Comparison of ENCODE assay signal across 1 cellular context in genomic region chr3:177039875-177040274, GRCh38.
TF ChIP-seq lines count a peak whose summit lies in the region.

No MANE protein-coding gene starts in this region.

TF ChIP-seq in K562, 482 proteins besides CTCF, POLR2A, EP300 and RAD21:
- TF ChIP-seq, protein P1, sequence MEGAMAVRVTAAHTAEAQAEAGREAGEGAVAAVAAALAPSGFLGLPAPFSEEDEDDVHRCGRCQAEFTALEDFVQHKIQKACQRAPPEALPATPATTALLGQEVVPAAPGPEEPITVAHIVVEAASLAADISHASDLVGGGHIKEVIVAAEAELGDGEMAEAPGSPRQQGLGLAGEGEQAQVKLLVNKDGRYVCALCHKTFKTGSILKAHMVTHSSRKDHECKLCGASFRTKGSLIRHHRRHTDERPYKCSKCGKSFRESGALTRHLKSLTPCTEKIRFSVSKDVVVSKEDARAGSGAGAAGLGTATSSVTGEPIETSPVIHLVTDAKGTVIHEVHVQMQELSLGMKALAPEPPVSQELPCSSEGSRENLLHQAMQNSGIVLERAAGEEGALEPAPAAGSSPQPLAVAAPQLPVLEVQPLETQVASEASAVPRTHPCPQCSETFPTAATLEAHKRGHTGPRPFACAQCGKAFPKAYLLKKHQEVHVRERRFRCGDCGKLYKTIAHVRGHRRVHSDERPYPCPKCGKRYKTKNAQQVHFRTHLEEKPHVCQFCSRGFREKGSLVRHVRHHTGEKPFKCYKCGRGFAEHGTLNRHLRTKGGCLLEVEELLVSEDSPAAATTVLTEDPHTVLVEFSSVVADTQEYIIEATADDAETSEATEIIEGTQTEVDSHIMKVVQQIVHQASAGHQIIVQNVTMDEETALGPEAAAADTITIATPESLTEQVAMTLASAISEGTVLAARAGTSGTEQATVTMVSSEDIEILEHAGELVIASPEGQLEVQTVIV (CRISPR knock-in tag; IDR thresholded peaks at IDR 0.05; ENCODE audit: borderline replicate concordance): no peak
- TF ChIP-seq ZFP1 (CRISPR knock-in tag; IDR thresholded peaks at IDR 0.05): no peak
- TF ChIP-seq BDP1 (IDR thresholded peaks at IDR 0.05; ENCODE audit: insufficient read depth, insufficient read length): no peak
- TF ChIP-seq, protein P2, sequence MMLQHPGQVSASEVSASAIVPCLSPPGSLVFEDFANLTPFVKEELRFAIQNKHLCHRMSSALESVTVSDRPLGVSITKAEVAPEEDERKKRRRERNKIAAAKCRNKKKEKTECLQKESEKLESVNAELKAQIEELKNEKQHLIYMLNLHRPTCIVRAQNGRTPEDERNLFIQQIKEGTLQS (IDR thresholded peaks at IDR 0.05): no peak
- TF ChIP-seq, protein P2 (CRISPR knock-in tag; conservative IDR thresholded peaks at IDR 0.05): no peak
- no peak for TF ChIP-seq CBFA2T3 (IDR thresholded peaks at IDR 0.05)
- peak; percentile 83 for TF ChIP-seq NFE2 (IDR thresholded peaks at IDR 0.05; ENCODE audit: low read depth)
- TF ChIP-seq NFE2L1 (tag; IDR thresholded peaks at IDR 0.05; ENCODE audit: borderline replicate concordance, low read depth): peak; percentile 68
- TF ChIP-seq, protein P3, sequence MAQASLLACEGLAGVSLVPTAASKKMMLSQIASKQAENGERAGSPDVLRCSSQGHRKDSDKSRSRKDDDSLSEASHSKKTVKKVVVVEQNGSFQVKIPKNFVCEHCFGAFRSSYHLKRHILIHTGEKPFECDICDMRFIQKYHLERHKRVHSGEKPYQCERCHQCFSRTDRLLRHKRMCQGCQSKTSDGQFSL (CRISPR knock-in tag; IDR thresholded peaks at IDR 0.05): no peak
- TF ChIP-seq, protein P3 (tag; IDR thresholded peaks at IDR 0.05): no peak
- TF ChIP-seq ZNF316 (IDR thresholded peaks at IDR 0.05): peak; percentile 79
- TF ChIP-seq MAFF (IDR thresholded peaks at IDR 0.05; ENCODE audit: low read length): peak; percentile 65
- peak; percentile 59; the same call in 1 of the 2 replicates for TF ChIP-seq MAFK (IDR thresholded peaks at IDR 0.05; ENCODE audit: low read length)
- peak; percentile 78 for TF ChIP-seq MAFG (tag; conservative IDR thresholded peaks at IDR 0.05)
- TF ChIP-seq HNRNPK (IDR thresholded peaks at IDR 0.05; ENCODE audit: low read depth, low read length, poor library complexity, severe bottlenecking): no peak
- peak; percentile 69 for TF ChIP-seq C11orf30 (IDR thresholded peaks at IDR 0.05; ENCODE audit: low read depth)
